30 cellular contexts compared by ENCODE assay signal in the genomic region with DNA sequence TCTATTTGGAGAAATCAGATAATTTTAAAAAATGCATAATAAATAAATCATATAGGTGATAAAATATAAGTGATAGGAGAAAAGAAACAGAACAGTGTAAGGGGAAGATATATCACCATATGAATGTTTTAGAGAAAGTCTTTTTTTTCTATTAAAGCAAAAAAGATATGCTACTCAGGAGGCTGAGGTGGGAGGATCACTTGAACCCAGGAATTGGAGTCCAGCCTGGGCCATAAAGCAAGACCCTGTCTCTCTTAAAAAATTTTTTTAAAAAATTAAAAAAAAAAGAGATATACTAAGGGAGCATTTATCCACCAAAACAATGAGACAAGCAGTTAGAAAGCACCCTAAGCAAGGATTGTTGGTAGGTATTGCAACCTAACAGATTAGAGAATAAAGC. TPM values are rescaled to one million over a fixed set of nuclear protein-coding genes. Genes with fewer than 3 reads are reported as not detected.
DNase-seq lines count a peak whose midpoint lies in the region; ATAC-seq and TF ChIP-seq lines count a peak whose summit lies in the region.
"Had no signal": no experiment of that assay in that cellular context is flagged by ENCODE, and none has a peak within 500 bp of the region (broad histone marks: within the 10 kb centered on the region; RNA-seq: fewer than 3 reads in every experiment).

No MANE protein-coding gene starts in this region.

- peak overlapping the region in 5 of 7 donors; percentile 64 to 80 (median 76) for H3K27ac Mint-ChIP-seq in CD14-positive monocyte
- H3K27ac Mint-ChIP-seq: CD8-positive, alpha-beta T cell had no signal

- H3K79me2 ChIP-seq in SU-DHL-6 (ENCODE audit: insufficient read depth, low read length): peaks cover 98% of the 10 kb centered on the region

- H3K27me3 Mint-ChIP-seq in CD14-positive monocyte (ENCODE audit: low read depth in 3 of 3): no peaks in the 10 kb centered on the region
- H3K27me3 Mint-ChIP-seq: effector memory CD8-positive, alpha-beta T cell; naive thymus-derived CD4-positive, alpha-beta T cell; T-cell had no signal

- no peak for ATAC-seq in HG02759 (IDR thresholded peaks at IDR 0.05; ENCODE audit: unreplicated experiment)
- ATAC-seq: CD8-positive, alpha-beta T cell; effector memory CD8-positive, alpha-beta T cell; gastrocnemius medialis; left lobe of liver; naive thymus-derived CD4-positive, alpha-beta T cell; stimulated activated naive CD8-positive, alpha-beta T cell treated with anti-CD3 and anti-CD28 coated beads, Interleukin-15, Interleukin-2, amounts not matched to agents 100 U/mL and 50 U/mL, for 24 hours; T-cell had no signal

- H3K9me3 Mint-ChIP-seq in CD14-positive monocyte: peaks cover 0 to 7% (median 0%) of the 10 kb centered on the region in 7 donors
- H3K9me3 Mint-ChIP-seq: effector memory CD8-positive, alpha-beta T cell had no signal

- H3K9me2 ChIP-seq in SU-DHL-6 (replicated peaks; ENCODE audit: insufficient read depth, low read length): no peaks in the 10 kb centered on the region

- peaks cover 37% of the 10 kb centered on the region for H3K4me1 Mint-ChIP-seq in CD14-positive monocyte

- H3K4me3 Mint-ChIP-seq in CD14-positive monocyte: no peak overlapping the region
- H3K4me3 Mint-ChIP-seq: CD8-positive, alpha-beta T cell; effector memory CD8-positive, alpha-beta T cell; T-cell had no signal

- peak overlapping the region; percentile 70 for H3K27ac ChIP-seq in HL-60 (replicated peaks)
- peak overlapping the region; percentile 84 for H3K27ac ChIP-seq in SU-DHL-6 (ENCODE audit: low read depth, low read length)
- peak overlapping the region; percentile 47 for H3K27ac ChIP-seq in neutrophil
- no peak overlapping the region for H3K27ac ChIP-seq in substantia nigra (ENCODE audit: low read depth, low read length, poor library complexity, severe bottlenecking)
- H3K27ac ChIP-seq: breast epithelium, coronary artery, esophagus squamous epithelium, gastrocnemius medialis, ovary, right atrium auricular region had no signal

- H3K36me3 ChIP-seq in SU-DHL-6 (ENCODE audit: low read length) (peaks cover 33% of the 10 kb centered on the region), neutrophil (no peaks in the 10 kb centered on the region)
- H3K36me3 ChIP-seq: breast epithelium, esophagus squamous epithelium, gastrocnemius medialis, ovary, right atrium auricular region had no signal

- peak overlapping the region; percentile 99 for H3K4me2 ChIP-seq in SU-DHL-6 (ENCODE audit: low read depth, low read length, poor library complexity, severe bottlenecking)

- no peak overlapping the region for H2AFZ ChIP-seq in SU-DHL-6 (ENCODE audit: low read depth, low read length, severe bottlenecking)

- H4K20me1 ChIP-seq in SU-DHL-6 (ENCODE audit: low read depth, low read length): no peaks in the 10 kb centered on the region

- H3K4me1 ChIP-seq in neutrophil (ENCODE audit: control insufficient read depth in 1 of 2, insufficient read depth in 1 of 2, low read depth in 1 of 2, low read length in 1 of 2): peaks cover 21 to 36% of the 10 kb centered on the region in 2 experiments
- H3K4me1 ChIP-seq: breast epithelium, esophagus squamous epithelium, gastrocnemius medialis, right atrium auricular region had no signal

- no peak overlapping the region for H3K9ac ChIP-seq in SU-DHL-6 (ENCODE audit: low read length)

- no peak overlapping the region for H3K4me3 ChIP-seq in HL-60 (replicated peaks; ENCODE audit: insufficient read depth, low read length)
- H3K4me3 ChIP-seq in SU-DHL-6 (ENCODE audit: insufficient read depth, low read length, poor library complexity, severe bottlenecking): no peak overlapping the region
- H3K4me3 ChIP-seq in neutrophil (ENCODE audit: low read depth in 1 of 2, low read length in 1 of 2): no peak overlapping the region
- H3K4me3 ChIP-seq: breast epithelium, coronary artery, esophagus squamous epithelium, gastrocnemius medialis, ovary, right atrium auricular region had no signal

- peaks cover 44% of the 10 kb centered on the region for H3F3A ChIP-seq in SU-DHL-6 (ENCODE audit: insufficient read depth)

- intact Hi-C loops in CD14-positive monocyte (cut with micrococcal nuclease): no loop called here

- H3K9me3 ChIP-seq in SU-DHL-6 (ENCODE audit: insufficient read depth, low read length): no peaks in the 10 kb centered on the region; the same call in 1 of the 2 replicates
- H3K9me3 ChIP-seq in neutrophil: no peaks in the 10 kb centered on the region
- H3K9me3 ChIP-seq: breast epithelium, esophagus squamous epithelium, gastrocnemius medialis, ovary, right atrium auricular region had no signal

- H3K36me3 Mint-ChIP-seq in CD14-positive monocyte: peaks cover 0 to 5% of the 10 kb centered on the region in 2 donors

- H3K27me3 ChIP-seq in HL-60 (ENCODE audit: insufficient read depth, poor library complexity, severe bottlenecking): no peaks in the 10 kb centered on the region
- no peaks in the 10 kb centered on the region for H3K27me3 ChIP-seq in SU-DHL-6 (ENCODE audit: low read length)
- no peaks in the 10 kb centered on the region for H3K27me3 ChIP-seq in neutrophil
- H3K27me3 ChIP-seq: breast epithelium, esophagus squamous epithelium, gastrocnemius medialis, ovary, right atrium auricular region had no signal

- DNase-seq in CD14-positive monocyte (ENCODE audit: low spot score): no peak
- no peak for DNase-seq in HL-60 (ENCODE audit: low read depth in 1 of 2, low spot score in 1 of 2)
- DNase-seq in substantia nigra (lab: John Stamatoyannopoulos, UW): no peak
- DNase-seq in CD1c-positive myeloid dendritic cell (ENCODE audit: extremely low spot score): no peak
- DNase-seq: activated CD4-positive, CD25-positive, alpha-beta regulatory T cell treated with anti-CD3 and anti-CD28 coated beads, Interleukin-2, amount 50 U/mL, for 72 hours; activated naive CD4-positive, alpha-beta T cell; activated T-cell treated with anti-CD3 and anti-CD28 coated beads, Interleukin-2, amount 50 U/mL, for 48 hours; CD8-positive, alpha-beta T cell; DMS53; effector memory CD8-positive, alpha-beta T cell; esophagus squamous epithelium; gastrocnemius medialis; hippocampal formation; Kasumi-1; mesendoderm; naive thymus-derived CD4-positive, alpha-beta T cell; NCI-H1048; NCI-H1694 treated with DMSO at 0.1 percent for 48 hours; NCI-H2171 treated with DMSO at 0.1 percent for 48 hours; NCI-H526; ovary; stimulated activated naive CD8-positive, alpha-beta T cell treated with anti-CD3 and anti-CD28 coated beads, Interleukin-15, Interleukin-2, amounts not matched to agents 100 U/mL and 50 U/mL, for 24 hours; T-cell had no signal

- TF ChIP-seq CTCF in CD14-positive monocyte (IDR thresholded peaks at IDR 0.05) (no peak), HL-60 (IDR thresholded peaks at IDR 0.05; ENCODE audit: insufficient read depth, low read length) (no peak), SU-DHL-6 (IDR thresholded peaks at IDR 0.05; ENCODE audit: insufficient read depth, low read length, poor library complexity, severe bottlenecking) (no peak), neutrophil (IDR thresholded peaks at IDR 0.05) (no peak)

RNA-seq across cellular contexts. Expression of gene TMEM156, which starts 6.1 kb away (rescaled TPM):
- polyA plus RNA-seq in CD14-positive monocyte: 1 to 10 TPM in 1 of 2 donors, under 1 TPM in 1; 0.31 to 1.1 TPM

RNA-seq across cellular contexts. Expression of gene KLHL5, which starts 35.9 kb away (rescaled TPM):
- polyA plus RNA-seq in CD14-positive monocyte: 10 to 100 TPM; 16.7 to 32.2 TPM
